ENCODE assay signal across 1 cellular context in genomic region chr13:35219021-35219420, GRCh38.
TF ChIP-seq lines count a peak whose summit lies in the region.

No MANE protein-coding gene starts in this region.

TF ChIP-seq in WTC11, 78 proteins besides CTCF, POLR2A, EP300 and RAD21 (continued from another document):
- TF ChIP-seq ATF6 (CRISPR knock-in tag; IDR thresholded peaks at IDR 0.05) (no peak), E2F5 (CRISPR knock-in tag; IDR thresholded peaks at IDR 0.05) (no peak), NR3C1 (CRISPR knock-in tag; conservative IDR thresholded peaks at IDR 0.05; ENCODE audit: low read depth) (no peak), E2F4 (CRISPR knock-in tag; IDR thresholded peaks at IDR 0.05; ENCODE audit: borderline replicate concordance, low read depth) (no peak), OVOL2 (CRISPR knock-in tag; IDR thresholded peaks at IDR 0.05; ENCODE audit: borderline replicate concordance) (no peak), ZNF219 (CRISPR knock-in tag; IDR thresholded peaks at IDR 0.05; ENCODE audit: borderline replicate concordance) (no peak), ZNF425 (CRISPR knock-in tag; conservative IDR thresholded peaks at IDR 0.05) (no peak), ZSCAN18 (CRISPR knock-in tag; IDR thresholded peaks at IDR 0.05) (no peak), RORB (CRISPR knock-in tag; IDR thresholded peaks at IDR 0.05) (no peak), HMGA2 (CRISPR knock-in tag; IDR thresholded peaks at IDR 0.05) (no peak), HMGXB4 (CRISPR knock-in tag; IDR thresholded peaks at IDR 0.05) (no peak), ZNF512 (CRISPR knock-in tag; IDR thresholded peaks at IDR 0.05; ENCODE audit: borderline replicate concordance) (no peak), FOXP1 (CRISPR knock-in tag; IDR thresholded peaks at IDR 0.05; ENCODE audit: borderline replicate concordance) (no peak), ZNF396 (CRISPR knock-in tag; IDR thresholded peaks at IDR 0.05; ENCODE audit: borderline replicate concordance) (no peak), ESRRA (CRISPR knock-in tag; IDR thresholded peaks at IDR 0.05; ENCODE audit: borderline replicate concordance) (no peak), JUN (CRISPR knock-in tag; IDR thresholded peaks at IDR 0.05) (no peak), PREB (CRISPR knock-in tag; IDR thresholded peaks at IDR 0.05; ENCODE audit: borderline replicate concordance) (no peak)
